12 cellular contexts compared by ENCODE assay signal in the genomic region with DNA sequence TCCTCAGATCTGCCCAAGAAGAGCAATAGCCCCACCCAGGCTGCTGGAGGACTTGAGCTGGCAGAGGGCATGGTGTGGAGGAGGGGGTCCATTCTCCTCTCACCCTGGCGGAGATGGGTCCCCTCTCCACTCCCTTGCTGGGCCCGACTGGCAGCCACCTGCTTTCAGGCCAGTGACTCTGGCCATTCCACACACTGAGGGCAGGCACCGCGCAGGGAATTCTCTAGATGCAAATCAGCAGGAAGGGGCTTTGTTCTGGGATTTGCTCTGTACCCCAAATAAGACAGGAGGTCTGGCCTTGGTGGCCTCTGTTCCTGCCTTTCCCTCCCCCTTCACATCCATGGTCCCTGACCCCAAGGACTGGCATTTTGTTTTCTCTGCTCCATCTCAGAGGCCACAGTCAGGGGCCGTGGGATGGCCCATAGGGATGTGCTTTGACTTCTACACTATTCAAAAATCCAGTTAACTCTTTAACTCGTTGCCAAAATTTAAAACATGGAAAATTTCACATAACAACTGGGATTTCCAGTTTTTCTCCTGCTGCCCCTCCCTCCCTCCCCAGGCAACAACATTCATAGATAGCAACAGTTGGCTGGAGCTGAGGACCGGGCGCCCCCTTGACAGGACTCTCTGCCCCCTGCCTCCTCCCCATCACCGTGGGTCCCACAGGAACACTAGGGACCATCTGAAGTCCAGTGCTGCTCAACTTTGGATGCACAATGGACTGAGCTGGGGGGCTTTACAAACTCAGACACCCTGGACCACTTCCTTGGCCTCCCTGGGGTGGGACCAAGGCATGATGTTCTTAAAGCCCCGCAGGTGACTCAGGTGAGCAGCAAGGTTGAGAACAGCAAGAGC. TPM values are rescaled to one million over a fixed set of nuclear protein-coding genes. Genes with fewer than 3 reads are reported as not detected.
DNase-seq lines count a peak whose midpoint lies in the region; ATAC-seq and TF ChIP-seq lines count a peak whose summit lies in the region.
"Had no signal": no experiment of that assay in that cellular context is flagged by ENCODE, and none has a peak within 500 bp of the region (broad histone marks: within the 10 kb centered on the region; RNA-seq: fewer than 3 reads in every experiment).

No MANE protein-coding gene starts in this region.

- H2BK5ac ChIP-seq in trophoblast cell (ENCODE audit: low read depth, low read length, poor library complexity) = no peak overlapping the region

- POLR2A ChIA-PET in CD4-positive, alpha-beta memory T cell (lab: Charles Lee; ENCODE audit: partially characterized antibody) = no interaction called here

- H3K4me3 ChIP-seq in RWPE2 (ENCODE audit: severe bottlenecking) = no peak overlapping the region
- H3K4me3 ChIP-seq in left ventricle myocardium inferior = no peak overlapping the region
- no peak overlapping the region for H3K4me3 ChIP-seq in prostate gland
- H3K4me3 ChIP-seq in trophoblast cell (ENCODE audit: low read depth, low read length) = no peak overlapping the region
- H3K4me3 ChIP-seq in CD4-positive, alpha-beta memory T cell (ENCODE audit: low read length in 2 of 2) = no peak overlapping the region
- H3K4me3 ChIP-seq: GM23338 had no signal

- no peak overlapping the region for H4K91ac ChIP-seq in trophoblast cell (ENCODE audit: low read depth, low read length)

- no peak overlapping the region for H2AFZ ChIP-seq in trophoblast cell (ENCODE audit: insufficient read depth, low read length, poor library complexity)
- H2AFZ ChIP-seq: GM23338 had no signal

- CTCF ChIA-PET in CD4-positive, alpha-beta memory T cell (lab: Charles Lee; ENCODE audit: partially characterized antibody) = no interaction called here

- no peak overlapping the region for H3K18ac ChIP-seq in trophoblast cell (ENCODE audit: low read length)

- H3K27me3 Mint-ChIP-seq in CD4-positive, alpha-beta memory T cell = no peaks in the 10 kb centered on the region

- no peaks in the 10 kb centered on the region for H3K36me3 Mint-ChIP-seq in CD4-positive, alpha-beta memory T cell

- 58% methylated on average over 8 of the region's 10 CpGs for WGBS in prostate gland
- WGBS in trophoblast cell (ENCODE audit: extremely low coverage, insufficient coverage, insufficient read length) = no CpG with 5 or more reads among the region's 10 CpGs

- H3K9ac ChIP-seq in trophoblast cell (ENCODE audit: low read length) = no peak overlapping the region

- H3K27me3 ChIP-seq in RWPE2 (ENCODE audit: insufficient read depth, poor library complexity, severe bottlenecking) (no peaks in the 10 kb centered on the region), left ventricle myocardium inferior (ENCODE audit: low read depth) (no peaks in the 10 kb centered on the region), prostate gland (replicated peaks; ENCODE audit: insufficient read depth) (no peaks in the 10 kb centered on the region), trophoblast cell (ENCODE audit: insufficient read depth, low read length) (no peaks in the 10 kb centered on the region)
- no peaks in the 10 kb centered on the region for H3K27me3 ChIP-seq in CD4-positive, alpha-beta memory T cell (ENCODE audit: insufficient read depth, low read length)
- H3K27me3 ChIP-seq: BE2C had no signal

- no peak overlapping the region for H3K27ac Mint-ChIP-seq in CD4-positive, alpha-beta memory T cell

- no peak overlapping the region for H4K8ac ChIP-seq in trophoblast cell (ENCODE audit: low read depth, low read length)

- intact Hi-C loops in left ventricle myocardium inferior (cut with micrococcal nuclease) (no loop called here), prostate gland (cut with DNase I) (loop anchor here (2.0 to 5.0 kb wide), 2 partner anchors 66 to 88 kb away; partner anchors contain the start of gene ZCCHC24)
- intact Hi-C loops in CD4-positive, alpha-beta memory T cell (cut with micrococcal nuclease) = no loop called here

- no peak overlapping the region for H2BK120ac ChIP-seq in trophoblast cell (ENCODE audit: insufficient read depth, low read length, poor library complexity)

- H3K4me1 ChIP-seq in RWPE2 (ENCODE audit: insufficient read depth, poor library complexity, severe bottlenecking) (no peaks in the 10 kb centered on the region), left ventricle myocardium inferior (peaks cover 43% of the 10 kb centered on the region), prostate gland (replicated peaks) (peaks cover 14% of the 10 kb centered on the region), trophoblast cell (ENCODE audit: control insufficient read depth in 1 of 2, insufficient read depth in 2 of 2, low read length in 2 of 2) (peaks cover 3 to 5% of the 10 kb centered on the region in 2 experiments)
- no peaks in the 10 kb centered on the region for H3K4me1 ChIP-seq in CD4-positive, alpha-beta memory T cell (ENCODE audit: insufficient read depth, low read length)
- H3K4me1 ChIP-seq: BE2C had no signal

- H3K79me1 ChIP-seq in trophoblast cell (ENCODE audit: low read length) = no peaks in the 10 kb centered on the region

- H2BK12ac ChIP-seq in trophoblast cell (ENCODE audit: low read length) = no peak overlapping the region

- no peak overlapping the region for H3K4ac ChIP-seq in trophoblast cell (ENCODE audit: low read depth, low read length)

- no peaks in the 10 kb centered on the region for H3K36me3 ChIP-seq in RWPE2 (ENCODE audit: low read depth)
- H3K36me3 ChIP-seq in left ventricle myocardium inferior = peaks cover 11% of the 10 kb centered on the region
- H3K36me3 ChIP-seq in prostate gland = no peaks in the 10 kb centered on the region
- no peaks in the 10 kb centered on the region for H3K36me3 ChIP-seq in trophoblast cell (ENCODE audit: control insufficient read depth in 1 of 2, insufficient read depth in 2 of 2, low read length in 2 of 2)
- H3K36me3 ChIP-seq in CD4-positive, alpha-beta memory T cell (ENCODE audit: insufficient read depth, low read length) = no peaks in the 10 kb centered on the region
- H3K36me3 ChIP-seq: BE2C had no signal

- H2AK5ac ChIP-seq in trophoblast cell (ENCODE audit: low read length) = no peak overlapping the region

- H3K79me2 ChIP-seq in trophoblast cell (ENCODE audit: control insufficient read depth, insufficient read depth, low read length, poor library complexity) = no peaks in the 10 kb centered on the region

- no peak for TF ChIP-seq POLR2A in prostate gland (IDR thresholded peaks at IDR 0.05)

- H4K12ac ChIP-seq in trophoblast cell (ENCODE audit: low read depth, low read length) = no peak overlapping the region

- TF ChIP-seq CTCF in 22Rv1 (IDR thresholded peaks at IDR 0.05) (no peak), RWPE2 (IDR thresholded peaks at IDR 0.05; ENCODE audit: poor library complexity, severe bottlenecking) (no peak), left ventricle myocardium inferior (IDR thresholded peaks at IDR 0.05; ENCODE audit: borderline replicate concordance) (no peak), prostate gland (IDR thresholded peaks at IDR 0.05) (no peak)

- ATAC-seq in RWPE2 (ENCODE audit: low read depth) (no peak), GM18858 (IDR thresholded peaks at IDR 0.05; ENCODE audit: unreplicated experiment) (no peak)

- H3K27ac ChIP-seq in 22Rv1 (peak overlapping the region; percentile 61), RWPE2 (ENCODE audit: poor library complexity, severe bottlenecking) (no peak overlapping the region), left ventricle myocardium inferior (replicated peaks) (peak overlapping the region; percentile 73), prostate gland (peak overlapping the region; percentile 67 to 73), trophoblast cell (ENCODE audit: low read depth, low read length) (no peak overlapping the region)
- no peak overlapping the region for H3K27ac ChIP-seq in CD4-positive, alpha-beta memory T cell (ENCODE audit: low read depth, low read length)

- no peak overlapping the region for H3K4me3 Mint-ChIP-seq in CD4-positive, alpha-beta memory T cell
- H3K4me3 Mint-ChIP-seq: GM23338 had no signal

- H3K9me3 ChIP-seq in RWPE2 (ENCODE audit: severe bottlenecking) = no peaks in the 10 kb centered on the region
- H3K9me3 ChIP-seq in left ventricle myocardium inferior (replicated peaks) = no peaks in the 10 kb centered on the region
- H3K9me3 ChIP-seq in prostate gland = no peaks in the 10 kb centered on the region
- peaks cover 15% of the 10 kb centered on the region for H3K9me3 ChIP-seq in trophoblast cell (ENCODE audit: insufficient read depth, low read depth, low read length)
- H3K9me3 ChIP-seq in CD4-positive, alpha-beta memory T cell (ENCODE audit: control insufficient read depth in 1 of 2, low read length in 2 of 2) = no peaks in the 10 kb centered on the region
- H3K9me3 ChIP-seq: BE2C had no signal

- H3K9me3 Mint-ChIP-seq in CD4-positive, alpha-beta memory T cell = no peaks in the 10 kb centered on the region
- H3K9me3 Mint-ChIP-seq: GM23338 had no signal

- H3K4me1 Mint-ChIP-seq in CD4-positive, alpha-beta memory T cell = no peaks in the 10 kb centered on the region

- no peak overlapping the region for H3K23ac ChIP-seq in trophoblast cell (ENCODE audit: low read length)

- H3K14ac ChIP-seq in trophoblast cell (ENCODE audit: low read length) = no peak overlapping the region

- no peak overlapping the region for H3K4me2 ChIP-seq in trophoblast cell (ENCODE audit: low read length)
- H3K4me2 ChIP-seq: GM23338 had no signal

- DNase-seq in RWPE2 (ENCODE audit: low spot score) = peak; percentile 51
- DNase-seq in left ventricle myocardium inferior = no peak
- DNase-seq in prostate gland (ENCODE audit: low spot score) = peak; percentile 3
- DNase-seq in trophoblast cell = no peak
- no peak for DNase-seq in CD4-positive, alpha-beta memory T cell
- DNase-seq in stimulated activated CD4-positive, alpha-beta T cell treated with anti-CD3 and anti-CD28 coated beads, Interleukin-2, amount 100 ng/mL, for 24 hours = no peak
- DNase-seq: activated CD4-positive, alpha-beta T cell treated with anti-CD3 and anti-CD28 coated beads for 48 hours; BE2C; NCI-H446 had no signal

RNA-seq across cellular contexts. Expression of gene PPIF, which starts 33.9 kb away (rescaled TPM):
- 150 TPM for total RNA-seq in left ventricle myocardium inferior
- total RNA-seq in prostate gland = 10 to 100 TPM; 30.6 to 69.1 TPM
- polyA plus RNA-seq in trophoblast cell (2013) = 46.4 and 48.2 TPM in 2 replicates
- 10 to 100 TPM; 26.3 to 33.7 TPM for total RNA-seq in CD4-positive, alpha-beta memory T cell
- 10 to 100 TPM; 10.6 to 13.1 TPM for polyA plus RNA-seq in CD4-positive, alpha-beta memory T cell

Comparison
In these comparisons a context has a peak if more than half of its experiments do, and no peak if none do; other contexts are left out.
1. H3K27ac ChIP-seq: peak in 22Rv1 (single experiment), left ventricle myocardium inferior (single experiment) and prostate gland (2 of 2); none in RWPE2 (single experiment), trophoblast cell (single experiment) and CD4-positive, alpha-beta memory T cell (single experiment).
2. DNase-seq: peak in RWPE2 (single experiment) and prostate gland (single experiment); none in left ventricle myocardium inferior (single experiment), trophoblast cell (0 of 2), CD4-positive, alpha-beta memory T cell (0 of 5) and stimulated activated CD4-positive, alpha-beta T cell treated with anti-CD3 and anti-CD28 coated beads, Interleukin-2, amount 100 ng/mL, for 24 hours (0 of 2).